1 cellular context compared by ENCODE assay signal in the genomic region with DNA sequence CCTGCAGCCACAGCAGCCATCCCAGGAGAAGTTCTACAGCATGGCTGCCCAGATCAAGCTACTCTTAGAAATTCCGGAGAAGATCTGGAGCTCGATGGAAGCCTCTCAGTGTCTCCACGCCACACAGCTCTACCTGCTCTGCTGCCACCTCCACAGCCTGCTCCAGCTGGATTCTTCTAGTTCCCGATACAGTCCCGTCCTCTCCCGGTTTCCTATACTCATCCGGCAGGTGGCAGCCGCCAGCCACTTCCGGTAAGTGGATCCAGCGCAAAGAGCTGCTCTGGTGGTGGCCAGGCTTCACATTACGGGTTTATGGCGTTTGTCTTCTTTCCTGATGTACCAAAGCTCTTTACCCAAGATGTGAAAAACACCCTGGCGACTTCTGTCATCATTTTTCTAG.
TF ChIP-seq lines count a peak whose summit lies in the region.

No MANE protein-coding gene starts in this region.

TF ChIP-seq in GM23338, 12 proteins besides CTCF, POLR2A, EP300 and RAD21:
- TF ChIP-seq ZNF462 (CRISPR knock-in tag; IDR thresholded peaks at IDR 0.05) = 0 out of 2 replicates have a peak, but pooled peaks have one; percentile 41
- no peak for TF ChIP-seq CREB1 (CRISPR knock-in tag; IDR thresholded peaks at IDR 0.05; ENCODE audit: low read depth)
TF ChIP-seq in GM23338: peak in this region for 1.
